ENCODE assay signal across 16 cellular contexts in genomic region chr7:154646126-154647013, GRCh38.
DNase-seq lines count a peak whose midpoint lies in the region; ATAC-seq, FAIRE-seq and TF ChIP-seq lines count a peak whose summit lies in the region.
"Had no signal": no experiment of that assay in that cellular context is flagged by ENCODE, and none has a peak within 500 bp of the region (broad histone marks: within the 10 kb centered on the region; RNA-seq: fewer than 3 reads in every experiment).

No MANE protein-coding gene starts in this region.

- H3K4me1 Mint-ChIP-seq in chondrocyte (ENCODE audit: low read depth): no peaks in the 10 kb centered on the region

- TF ChIP-seq CTCF in astrocyte of the cerebellum (IDR thresholded peaks at IDR 0.05; ENCODE audit: low read depth, low read length, missing control alignments): no peak
- TF ChIP-seq CTCF in chondrocyte (IDR thresholded peaks at IDR 0.05): no peak

- no peaks in the 10 kb centered on the region for H3K27me3 Mint-ChIP-seq in chondrocyte (ENCODE audit: low read depth)
- H3K27me3 Mint-ChIP-seq: CD4-positive, CD25-positive, alpha-beta regulatory T cell had no signal

- no peak overlapping the region for H3K27ac Mint-ChIP-seq in chondrocyte (ENCODE audit: unreplicated experiment)
- H3K27ac Mint-ChIP-seq: CD4-positive, CD25-positive, alpha-beta regulatory T cell had no signal

- no peak overlapping the region for H3K4me3 ChIP-seq in astrocyte of the cerebellum (ENCODE audit: low read depth, low read length)
- H3K4me3 ChIP-seq: BLaER1 treated with 17β-estradiol and CSF1 and Interleukin-3, amounts not matched to agents 10 nM and 100 nM; GM23248 had no signal

- in situ Hi-C loops in astrocyte of the cerebellum (cut with HindIII; ENCODE audit: low sequenced_read_pairs): no loop called here

- H3K36me3 Mint-ChIP-seq in chondrocyte (ENCODE audit: low read depth): no peaks in the 10 kb centered on the region
- H3K36me3 Mint-ChIP-seq: CD4-positive, CD25-positive, alpha-beta regulatory T cell had no signal

- H3K4me3 Mint-ChIP-seq in chondrocyte (ENCODE audit: unreplicated experiment): no peak overlapping the region
- H3K4me3 Mint-ChIP-seq: CD4-positive, CD25-positive, alpha-beta regulatory T cell had no signal

- peaks cover 49% of the 10 kb centered on the region for H3K9me3 Mint-ChIP-seq in chondrocyte (ENCODE audit: low read depth)

- FAIRE-seq in urothelium cell line (lab: Jason Lieb, UNC): no peak
- FAIRE-seq: GM18507, HepG2, HTR-8/SVneo had no signal

- peak; percentile 84 for DNase-seq in HT1080 (ENCODE audit: low read depth)
- DNase-seq in RKO (ENCODE audit: low spot score): peak; percentile 31
- DNase-seq in astrocyte of the cerebellum (ENCODE audit: low read depth): peak; percentile 49
- peak; percentile 3 for DNase-seq in urothelium cell line (ENCODE audit: low spot score)
- no peak for DNase-seq in stimulated activated CD4-positive, alpha-beta T cell treated with anti-CD3 and anti-CD28 coated beads, Interleukin-15, amount 100 ng/mL, for 24 hours
- no peak for DNase-seq in chondrocyte (ENCODE audit: low spot score)
- DNase-seq: ACHN; CD4-positive, CD25-positive, alpha-beta regulatory T cell; DMS53; GM23248; H7 had no signal

- ATAC-seq in HG02885 (IDR thresholded peaks at IDR 0.05; ENCODE audit: poor library complexity, unreplicated experiment): no peak
- ATAC-seq: HepG2 had no signal

Comparison
In these comparisons a context has a peak if more than half of its experiments do, and no peak if none do; other contexts are left out.
1. DNase-seq: peak in HT1080 (single experiment), RKO (single experiment), astrocyte of the cerebellum (single experiment) and urothelium cell line (single experiment); none in stimulated activated CD4-positive, alpha-beta T cell treated with anti-CD3 and anti-CD28 coated beads, Interleukin-15, amount 100 ng/mL, for 24 hours (single experiment) and chondrocyte (single experiment).